8 cellular contexts compared by ENCODE assay signal in the genomic region with DNA sequence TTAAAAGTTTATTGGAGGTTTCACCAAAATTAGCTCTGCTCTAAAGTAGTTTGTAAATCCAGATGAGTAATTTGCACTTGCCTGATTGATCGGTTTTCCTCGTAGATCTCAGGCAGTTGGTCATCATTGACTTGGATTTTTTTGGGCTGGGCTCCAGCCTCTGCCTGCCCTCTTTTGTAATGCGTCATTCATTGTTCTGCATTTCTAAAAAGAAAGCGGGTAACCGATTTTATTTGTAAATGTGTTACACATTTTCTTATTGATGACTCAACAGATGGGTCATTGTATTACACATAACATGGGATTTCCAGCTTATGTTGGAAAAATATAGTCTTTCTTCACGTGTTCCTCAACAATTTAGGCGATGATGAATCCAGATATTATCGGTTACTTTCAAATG. TPM values are rescaled to one million over a fixed set of nuclear protein-coding genes. Genes with fewer than 3 reads are reported as not detected.
DNase-seq lines count a peak whose midpoint lies in the region; ATAC-seq, FAIRE-seq and TF ChIP-seq lines count a peak whose summit lies in the region.
"Had no signal": no experiment of that assay in that cellular context is flagged by ENCODE, and none has a peak within 500 bp of the region (broad histone marks: within the 10 kb centered on the region; RNA-seq: fewer than 3 reads in every experiment).

No MANE protein-coding gene starts in this region.

- H3K4me3 ChIP-seq in SK-N-MC, result no peak overlapping the region
- H3K4me3 ChIP-seq in skeletal muscle tissue (ENCODE audit: low read length in 3 of 3), result no peak overlapping the region

- H3K27ac ChIP-seq in SK-N-MC (peak overlapping the region; percentile 10; the same call in 1 of the 2 replicates), skeletal muscle tissue (ENCODE audit: low read depth, low read length) (peak overlapping the region; percentile 66)

- H3K9ac ChIP-seq in SK-N-MC (ENCODE audit: insufficient read length) (no peak overlapping the region), skeletal muscle tissue (ENCODE audit: low read depth in 1 of 3, low read length in 3 of 3) (no peak overlapping the region)

- FAIRE-seq in H54 (lab: Jason Lieb, UNC), result no peak

- TF ChIP-seq POLR2A in H54 (IDR thresholded peaks at IDR 0.05; ENCODE audit: low read depth, low read length), result no peak

- peak; percentile 30 for DNase-seq in H54 (ENCODE audit: insufficient read length, low spot score)
- DNase-seq in SK-N-MC (ENCODE audit: low read depth, low spot score), result no peak
- DNase-seq in fibroblast of peridontal ligament (ENCODE audit: extremely low read depth), result peak; percentile 93
- no peak for DNase-seq in activated CD4-positive, alpha-beta T cell treated with anti-CD3 and anti-CD28 coated beads for 48 hours
- no peak for DNase-seq in superior temporal gyrus (ENCODE audit: extremely low spot score)
- DNase-seq: activated effector memory CD4-positive, alpha-beta T cell treated with Interleukin-2 at 50 U/mL for 16 hours had no signal

- H3K27me3 ChIP-seq in skeletal muscle tissue (ENCODE audit: control insufficient read depth in 3 of 3, insufficient read depth in 3 of 3, low read length in 3 of 3), result no peaks in the 10 kb centered on the region

- H3K36me3 ChIP-seq in SK-N-MC (ENCODE audit: insufficient read depth, low read length), result peaks cover 69% of the 10 kb centered on the region
- peaks cover 44 to 52% (median 45%) of the 10 kb centered on the region in 3 donors for H3K36me3 ChIP-seq in skeletal muscle tissue (ENCODE audit: control insufficient read depth in 3 of 3, insufficient read depth in 3 of 3, low read length in 3 of 3)

- no peak for ATAC-seq in HG02938 (IDR thresholded peaks at IDR 0.05; ENCODE audit: unreplicated experiment)

- peaks cover 11 to 30% (median 16%) of the 10 kb centered on the region in 3 donors for H3K4me1 ChIP-seq in skeletal muscle tissue (ENCODE audit: control insufficient read depth in 3 of 3, insufficient read depth in 3 of 3, low read length in 3 of 3)

- H3K9me3 ChIP-seq in SK-N-MC (ENCODE audit: low read depth, low read length), result no peaks in the 10 kb centered on the region
- H3K9me3 ChIP-seq in skeletal muscle tissue (ENCODE audit: control insufficient read depth in 3 of 3, low read length in 3 of 3), result no peaks in the 10 kb centered on the region

RNA-seq across cellular contexts. Expression of a gene that starts 5.5 kb away (rescaled TPM):
- total RNA-seq in skeletal muscle tissue, result 20.9 TPM

Comparison
In these comparisons a context has a peak if more than half of its experiments do, and no peak if none do; other contexts are left out.
1. DNase-seq: peak in H54 (single experiment) and fibroblast of peridontal ligament (single experiment); none in SK-N-MC (single experiment), activated CD4-positive, alpha-beta T cell treated with anti-CD3 and anti-CD28 coated beads for 48 hours (single experiment) and superior temporal gyrus (single experiment).